1 cellular context compared by ENCODE assay signal in the genomic region with DNA sequence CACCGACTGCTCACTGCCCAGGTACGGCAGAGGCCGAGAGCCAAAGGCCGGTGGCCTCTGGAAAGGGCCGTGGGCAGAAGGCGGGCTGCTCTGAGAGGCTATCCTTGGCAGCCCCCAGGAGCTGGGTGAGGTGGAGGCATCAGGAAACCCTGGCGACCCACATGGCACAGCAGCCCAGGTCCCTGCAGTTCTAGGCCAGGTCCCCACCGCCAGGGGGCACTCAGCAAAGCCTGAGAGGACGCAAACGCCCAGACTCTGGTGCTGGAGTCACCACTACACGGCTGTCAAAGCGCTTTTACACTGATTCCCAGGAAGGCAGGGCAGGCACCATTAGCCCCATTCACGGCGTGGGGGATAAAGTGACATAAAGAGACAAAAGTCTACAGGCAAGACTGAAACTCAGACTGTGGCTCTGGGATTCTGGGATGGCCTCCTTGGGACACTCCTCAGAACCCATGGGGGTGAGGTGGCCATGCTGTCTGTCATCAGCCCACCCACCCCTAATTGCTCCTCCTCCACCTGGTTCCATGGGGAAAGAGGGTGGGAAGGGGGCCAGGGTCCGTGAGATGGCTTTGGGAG.
TF ChIP-seq lines count a peak whose summit lies in the region.

No MANE protein-coding gene starts in this region.

TF ChIP-seq in SK-N-SH treated with all-trans-retinoic acid at 6 μM for 48 hours, 23 proteins besides CTCF, POLR2A, EP300 and RAD21 (continued from another document):
- TF ChIP-seq, protein P1, sequence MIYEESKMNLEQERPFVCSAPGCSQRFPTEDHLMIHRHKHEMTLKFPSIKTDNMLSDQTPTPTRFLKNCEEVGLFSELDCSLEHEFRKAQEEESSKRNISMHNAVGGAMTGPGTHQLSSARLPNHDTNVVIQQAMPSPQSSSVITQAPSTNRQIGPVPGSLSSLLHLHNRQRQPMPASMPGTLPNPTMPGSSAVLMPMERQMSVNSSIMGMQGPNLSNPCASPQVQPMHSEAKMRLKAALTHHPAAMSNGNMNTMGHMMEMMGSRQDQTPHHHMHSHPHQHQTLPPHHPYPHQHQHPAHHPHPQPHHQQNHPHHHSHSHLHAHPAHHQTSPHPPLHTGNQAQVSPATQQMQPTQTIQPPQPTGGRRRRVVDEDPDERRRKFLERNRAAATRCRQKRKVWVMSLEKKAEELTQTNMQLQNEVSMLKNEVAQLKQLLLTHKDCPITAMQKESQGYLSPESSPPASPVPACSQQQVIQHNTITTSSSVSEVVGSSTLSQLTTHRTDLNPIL (CRISPR knock-in tag; IDR thresholded peaks at IDR 0.05; ENCODE audit: low read depth): no peak
- TF ChIP-seq ARNTL (CRISPR knock-in tag; IDR thresholded peaks at IDR 0.05; ENCODE audit: borderline replicate concordance, low read depth): no peak
- TF ChIP-seq CSDC2 (CRISPR knock-in tag; IDR thresholded peaks at IDR 0.05): no peak
- TF ChIP-seq, protein P2, sequence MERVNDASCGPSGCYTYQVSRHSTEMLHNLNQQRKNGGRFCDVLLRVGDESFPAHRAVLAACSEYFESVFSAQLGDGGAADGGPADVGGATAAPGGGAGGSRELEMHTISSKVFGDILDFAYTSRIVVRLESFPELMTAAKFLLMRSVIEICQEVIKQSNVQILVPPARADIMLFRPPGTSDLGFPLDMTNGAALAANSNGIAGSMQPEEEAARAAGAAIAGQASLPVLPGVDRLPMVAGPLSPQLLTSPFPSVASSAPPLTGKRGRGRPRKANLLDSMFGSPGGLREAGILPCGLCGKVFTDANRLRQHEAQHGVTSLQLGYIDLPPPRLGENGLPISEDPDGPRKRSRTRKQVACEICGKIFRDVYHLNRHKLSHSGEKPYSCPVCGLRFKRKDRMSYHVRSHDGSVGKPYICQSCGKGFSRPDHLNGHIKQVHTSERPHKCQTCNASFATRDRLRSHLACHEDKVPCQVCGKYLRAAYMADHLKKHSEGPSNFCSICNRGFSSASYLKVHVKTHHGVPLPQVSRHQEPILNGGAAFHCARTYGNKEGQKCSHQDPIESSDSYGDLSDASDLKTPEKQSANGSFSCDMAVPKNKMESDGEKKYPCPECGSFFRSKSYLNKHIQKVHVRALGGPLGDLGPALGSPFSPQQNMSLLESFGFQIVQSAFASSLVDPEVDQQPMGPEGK (CRISPR knock-in tag; IDR thresholded peaks at IDR 0.05; ENCODE audit: borderline replicate concordance): no peak
- TF ChIP-seq SNAI2 (CRISPR knock-in tag; IDR thresholded peaks at IDR 0.05): no peak
- TF ChIP-seq GLIS3 (CRISPR knock-in tag; IDR thresholded peaks at IDR 0.05): no peak
- no peak for TF ChIP-seq ZFP30 (CRISPR knock-in tag; IDR thresholded peaks at IDR 0.05)
- TF ChIP-seq ZNF8 (CRISPR knock-in tag; IDR thresholded peaks at IDR 0.05): no peak
- TF ChIP-seq ZNF70 (CRISPR knock-in tag; IDR thresholded peaks at IDR 0.05): no peak
- no peak for TF ChIP-seq PPARA (CRISPR knock-in tag; IDR thresholded peaks at IDR 0.05; ENCODE audit: borderline replicate concordance)
- no peak for TF ChIP-seq TCF4 (CRISPR knock-in tag; IDR thresholded peaks at IDR 0.05; ENCODE audit: borderline replicate concordance)
- no peak for TF ChIP-seq ISL1 (CRISPR knock-in tag; IDR thresholded peaks at IDR 0.05)
- TF ChIP-seq, protein P3, sequence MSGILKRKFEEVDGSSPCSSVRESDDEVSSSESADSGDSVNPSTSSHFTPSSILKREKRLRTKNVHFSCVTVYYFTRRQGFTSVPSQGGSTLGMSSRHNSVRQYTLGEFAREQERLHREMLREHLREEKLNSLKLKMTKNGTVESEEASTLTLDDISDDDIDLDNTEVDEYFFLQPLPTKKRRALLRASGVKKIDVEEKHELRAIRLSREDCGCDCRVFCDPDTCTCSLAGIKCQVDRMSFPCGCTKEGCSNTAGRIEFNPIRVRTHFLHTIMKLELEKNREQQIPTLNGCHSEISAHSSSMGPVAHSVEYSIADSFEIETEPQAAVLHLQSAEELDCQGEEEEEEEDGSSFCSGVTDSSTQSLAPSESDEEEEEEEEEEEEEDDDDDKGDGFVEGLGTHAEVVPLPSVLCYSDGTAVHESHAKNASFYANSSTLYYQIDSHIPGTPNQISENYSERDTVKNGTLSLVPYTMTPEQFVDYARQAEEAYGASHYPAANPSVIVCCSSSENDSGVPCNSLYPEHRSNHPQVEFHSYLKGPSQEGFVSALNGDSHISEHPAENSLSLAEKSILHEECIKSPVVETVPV (CRISPR knock-in tag; IDR thresholded peaks at IDR 0.05): no peak
